Comparison of ENCODE assay signal across 27 cellular contexts in genomic region chr4:64588507-64588906, GRCh38.
"Had no signal": no experiment of that assay in that cellular context is flagged by ENCODE, and none has a peak within 500 bp of the region (broad histone marks: within the 10 kb centered on the region; RNA-seq: fewer than 3 reads in every experiment).

No MANE protein-coding gene starts in this region.

- ATAC-seq: stimulated activated effector memory CD8-positive, alpha-beta T cell treated with anti-CD3 and anti-CD28 coated beads, Interleukin-12 subunit alpha, Interleukin-12 subunit beta, amount 100 ng/mL, for 72 hours; stimulated activated memory B cell treated with anti-CD40 and anti-IgM and Interleukin-4, amounts not matched to agents 10 μg/mL and 1 μg/mL and 100 μg/mL, for 72 hours; stimulated activated naive B cell treated with anti-CD40 and anti-IgM and Interleukin-4, amounts not matched to agents 10 μg/mL and 1 μg/mL and 100 μg/mL, for 72 hours; stimulated activated naive CD8-positive, alpha-beta T cell treated with anti-CD3 and anti-CD28 coated beads, Interleukin-15, amount 100 ng/mL, for 72 hours; stimulated activated naive CD8-positive, alpha-beta T cell treated with anti-CD3 and anti-CD28 coated beads, Interleukin-15, Interleukin-2, amounts not matched to agents 100 U/mL and 50 U/mL, for 24 hours; upper lobe of right lung had no signal

- H3K9me3 ChIP-seq: testis, thoracic aorta, thyroid gland, upper lobe of left lung, upper lobe of right lung had no signal

- H3K36me3 ChIP-seq: stomach, suprapubic skin, thoracic aorta, thyroid gland, tibial artery, tibial nerve, transverse colon, upper lobe of left lung, upper lobe of right lung, uterus, vagina had no signal

- DNase-seq: stimulated activated CD4-positive, alpha-beta T cell treated with anti-CD3 and anti-CD28 coated beads, Interleukin-2, amount 100 ng/mL, for 48 hours; stimulated activated CD4-positive, alpha-beta T cell treated with anti-CD3 and anti-CD28 coated beads, Interleukin-4, amount 100 ng/mL, for 1 hour; stimulated activated CD4-positive, alpha-beta T cell treated with anti-CD3 and anti-CD28 coated beads, Interleukin-4, amount 100 ng/mL, for 24 hours; stimulated activated CD4-positive, alpha-beta T cell treated with anti-CD3 and anti-CD28 coated beads, Interleukin-4, amount 100 ng/mL, for 4 hours; stimulated activated CD8-positive, alpha-beta memory T cell treated with anti-CD3 and anti-CD28 coated beads, Interleukin-4, amount 100 ng/mL, for 48 hours; stimulated activated naive B cell treated with anti-CD40 and anti-IgM and Interleukin-4, amounts not matched to agents 10 μg/mL and 1 μg/mL and 100 μg/mL, for 72 hours; stimulated activated naive CD4-positive, alpha-beta T cell; stimulated activated naive CD4-positive, alpha-beta T cell treated with Interleukin-2 at 50 U/mL for 16 hours; stimulated activated naive CD8-positive, alpha-beta T cell treated with anti-CD3 and anti-CD28 coated beads, Interleukin-15, amount 100 ng/mL, for 72 hours; stimulated activated naive CD8-positive, alpha-beta T cell treated with anti-CD3 and anti-CD28 coated beads, Interleukin-15, Interleukin-2, amounts not matched to agents 100 U/mL and 50 U/mL, for 24 hours; stomach; substantia nigra; testis; thyroid gland; tibial artery; transverse colon; trophoblast cell; upper lobe of left lung; upper lobe of right lung; uterus had no signal

- FAIRE-seq: urothelium cell line had no signal

- H3K27ac ChIP-seq: stomach, suprapubic skin, testis, thoracic aorta, thyroid gland, tibial artery, tibial nerve, transverse colon, upper lobe of left lung, upper lobe of right lung, uterus, vagina had no signal

- H3K27me3 ChIP-seq: stomach, suprapubic skin, testis, thyroid gland, tibial artery, tibial nerve, transverse colon, upper lobe of left lung, upper lobe of right lung, uterus, vagina had no signal

- H3K4me1 ChIP-seq: suprapubic skin, testis, thyroid gland, tibial artery, tibial nerve, transverse colon, upper lobe of left lung, upper lobe of right lung, uterus, vagina had no signal

- H3K4me3 ChIP-seq: stomach, suprapubic skin, testis, thoracic aorta, thyroid gland, tibial artery, tibial nerve, transverse colon, upper lobe of left lung, upper lobe of right lung, uterus, vagina had no signal
